ENCODE assay signal across 17 cellular contexts in genomic region chr3:136671921-136672320, GRCh38.
DNase-seq lines count a peak whose midpoint lies in the region; ATAC-seq and TF ChIP-seq lines count a peak whose summit lies in the region.
"Had no signal": no experiment of that assay in that cellular context is flagged by ENCODE, and none has a peak within 500 bp of the region (broad histone marks: within the 10 kb centered on the region; RNA-seq: fewer than 3 reads in every experiment).

No MANE protein-coding gene starts in this region.

- no peaks in the 10 kb centered on the region for H3K27me3 Mint-ChIP-seq in CD8-positive, alpha-beta T cell (ENCODE audit: low read depth)
- H3K27me3 Mint-ChIP-seq: activated naive CD8-positive, alpha-beta T cell treated with anti-CD3 and anti-CD28 coated beads, Interleukin-2, amount 10 ng/mL, durations not matched to agents 7 days and 5 days; central memory CD8-positive, alpha-beta T cell had no signal

- H3K4me3 ChIP-seq in CD8-positive, alpha-beta T cell (ENCODE audit: low read depth, low read length), result no peak overlapping the region
- H3K4me3 ChIP-seq in MG63, result no peak overlapping the region
- no peak overlapping the region for H3K4me3 ChIP-seq in fibroblast of mammary gland (ENCODE audit: control insufficient read depth, low read depth, low read length)
- H3K4me3 ChIP-seq in SJCRH30, result no peak overlapping the region
- H3K4me3 ChIP-seq: spleen had no signal

- H3K27me3 ChIP-seq in CD8-positive, alpha-beta T cell (ENCODE audit: insufficient read depth, low read length), result no peaks in the 10 kb centered on the region
- no peaks in the 10 kb centered on the region for H3K27me3 ChIP-seq in MG63
- H3K27me3 ChIP-seq in SJCRH30, result no peaks in the 10 kb centered on the region
- H3K27me3 ChIP-seq: spleen had no signal

- H3K4me3 Mint-ChIP-seq in CD8-positive, alpha-beta T cell, result no peak overlapping the region
- H3K4me3 Mint-ChIP-seq: activated CD8-positive, alpha-beta T cell treated with anti-CD3 and anti-CD28 coated beads, Interleukin-2, amount 10 ng/mL, durations not matched to agents 7 days and 5 days; activated naive CD8-positive, alpha-beta T cell treated with anti-CD3 and anti-CD28 coated beads, Interleukin-2, amount 10 ng/mL, durations not matched to agents 7 days and 5 days; central memory CD8-positive, alpha-beta T cell; T-helper 1 cell treated with Interleukin-12 subunit alpha and Interleukin-12 subunit beta and Interleukin-4 antibody, amounts not matched to agents 30 μg/mL and 1 μg/mL, for 36 hours had no signal

- H3K4me1 Mint-ChIP-seq in CD8-positive, alpha-beta T cell (ENCODE audit: low read depth), result peaks cover 61% of the 10 kb centered on the region

- DNase-seq in CD8-positive, alpha-beta T cell, result no peak
- peak; percentile 17 for DNase-seq in MG63
- DNase-seq in fibroblast of mammary gland (ENCODE audit: low read depth), result peak; percentile 38
- DNase-seq in renal cortical epithelial cell (ENCODE audit: low read depth), result peak; percentile 73
- DNase-seq in central memory CD4-positive, alpha-beta T cell, result no peak
- DNase-seq in SJCRH30, result no peak
- DNase-seq: activated CD8-positive, alpha-beta T cell treated with anti-CD3 and anti-CD28 coated beads, Interleukin-2, amount 10 ng/mL, durations not matched to agents 7 days and 5 days; activated naive CD8-positive, alpha-beta T cell treated with anti-CD3 and anti-CD28 coated beads, Interleukin-2, amount 10 ng/mL, durations not matched to agents 7 days and 5 days; activated T-cell treated with anti-CD3 and anti-CD28 coated beads, Interleukin-2, amount 50 U/mL, for 48 hours; DMS79; effector CD8-positive, alpha-beta T cell; NCI-H146; SHP77; spleen had no signal

- H3K4me1 ChIP-seq in CD8-positive, alpha-beta T cell (ENCODE audit: insufficient read depth, low read length), result peaks cover 12% of the 10 kb centered on the region
- H3K4me1 ChIP-seq in SJCRH30, result no peaks in the 10 kb centered on the region

- peak overlapping the region; percentile 7 for H3K27ac Mint-ChIP-seq in CD8-positive, alpha-beta T cell
- H3K27ac Mint-ChIP-seq: activated naive CD8-positive, alpha-beta T cell treated with anti-CD3 and anti-CD28 coated beads, Interleukin-2, amount 10 ng/mL, durations not matched to agents 7 days and 5 days; T-helper 1 cell treated with Interleukin-12 subunit alpha and Interleukin-12 subunit beta and Interleukin-4 antibody, amounts not matched to agents 30 μg/mL and 1 μg/mL, for 36 hours had no signal

- no peaks in the 10 kb centered on the region for H3K36me3 ChIP-seq in CD8-positive, alpha-beta T cell (ENCODE audit: insufficient read depth, low read length)
- H3K36me3 ChIP-seq in MG63, result peaks cover 5% of the 10 kb centered on the region
- H3K36me3 ChIP-seq in SJCRH30, result no peaks in the 10 kb centered on the region; the same call in 1 of the 2 replicates

- no peak for TF ChIP-seq CTCF in CD8-positive, alpha-beta T cell (IDR thresholded peaks at IDR 0.05)
- TF ChIP-seq CTCF in fibroblast of mammary gland (conservative IDR thresholded peaks at IDR 0.05; ENCODE audit: control insufficient read depth, insufficient read depth, low read depth, low read length), result no peak

- POLR2A ChIA-PET in CD8-positive, alpha-beta T cell (lab: Charles Lee), result interaction anchor here (1.2 kb wide), 1 partner anchor 19 kb away, joined by 3 read pairs; no protein-coding TSS in a partner anchor

- no peaks in the 10 kb centered on the region for H3K9me3 Mint-ChIP-seq in CD8-positive, alpha-beta T cell
- H3K9me3 Mint-ChIP-seq: central memory CD8-positive, alpha-beta T cell; T-helper 1 cell treated with Interleukin-12 subunit alpha and Interleukin-12 subunit beta and Interleukin-4 antibody, amounts not matched to agents 30 μg/mL and 1 μg/mL, for 36 hours had no signal

- ATAC-seq in CD8-positive, alpha-beta T cell, result no peak
- ATAC-seq in HG03159 (IDR thresholded peaks at IDR 0.05; ENCODE audit: unreplicated experiment), result no peak
- ATAC-seq: activated CD8-positive, alpha-beta T cell treated with anti-CD3 and anti-CD28 coated beads, Interleukin-2, amount 10 ng/mL, durations not matched to agents 7 days and 5 days had no signal

- no peaks in the 10 kb centered on the region for H3K9me3 ChIP-seq in CD8-positive, alpha-beta T cell (ENCODE audit: low read length)
- H3K9me3 ChIP-seq in MG63, result no peaks in the 10 kb centered on the region
- no peaks in the 10 kb centered on the region for H3K9me3 ChIP-seq in SJCRH30 (replicated peaks)
- H3K9me3 ChIP-seq: spleen had no signal

- H3K36me3 Mint-ChIP-seq in CD8-positive, alpha-beta T cell, result peaks cover 19% of the 10 kb centered on the region

- intact Hi-C loops in CD8-positive, alpha-beta T cell (cut with DNase I, micrococcal nuclease), result no loop called here

- CTCF ChIA-PET in CD8-positive, alpha-beta T cell (lab: Charles Lee), result interaction anchor here (0.6 kb wide), 1 partner anchor 207 kb away, joined by 4 read pairs; no protein-coding TSS in a partner anchor

- no peak overlapping the region for H3K27ac ChIP-seq in CD8-positive, alpha-beta T cell (ENCODE audit: low read depth, low read length)
- H3K27ac ChIP-seq in SJCRH30, result no peak overlapping the region
- H3K27ac ChIP-seq: spleen had no signal

Comparison
In these comparisons a context has a peak if more than half of its experiments do, and no peak if none do; other contexts are left out.
1. DNase-seq: peak in MG63 (single experiment), fibroblast of mammary gland (single experiment) and renal cortical epithelial cell (single experiment); none in CD8-positive, alpha-beta T cell (0 of 7), central memory CD4-positive, alpha-beta T cell (single experiment) and SJCRH30 (0 of 2).